18 cellular contexts compared by ENCODE assay signal in genomic region chr4:148163011-148163410, GRCh38.
"Had no signal": no experiment of that assay in that cellular context is flagged by ENCODE, and none has a peak within 500 bp of the region (broad histone marks: within the 10 kb centered on the region; RNA-seq: fewer than 3 reads in every experiment).

No MANE protein-coding gene starts in this region.

- DNase-seq: activated CD4-positive, alpha-beta T cell treated with anti-CD3 and anti-CD28 coated beads for 48 hours; activated CD4-positive, CD25-positive, alpha-beta regulatory T cell; activated CD8-positive, alpha-beta T cell treated with anti-CD3 and anti-CD28 coated beads for 36 hours; activated naive CD4-positive, alpha-beta T cell treated with Interleukin-2 at 50 U/mL for 16 hours; activated naive CD8-positive, alpha-beta T cell treated with anti-CD3 and anti-CD28 coated beads, Interleukin-2, amount 10 ng/mL, durations not matched to agents 7 days and 5 days; activated T-cell treated with anti-CD3 and anti-CD28 coated beads, Interleukin-2, amount 50 U/mL, for 1 hour; anterior cingulate cortex; brain microvascular endothelial cell; left cardiac atrium; upper lobe of right lung had no signal

- H3K4me3 ChIP-seq: coronary artery, esophagus muscularis mucosa, right atrium auricular region, SK-N-MC, suprapubic skin, upper lobe of right lung had no signal

- H3K27ac Mint-ChIP-seq: activated CD8-positive, alpha-beta T cell treated with anti-CD3 and anti-CD28 coated beads for 36 hours; activated naive CD8-positive, alpha-beta T cell treated with anti-CD3 and anti-CD28 coated beads, Interleukin-2, amount 10 ng/mL, durations not matched to agents 7 days and 5 days; activated T-helper 2 cell treated with anti-CD3 and anti-CD28 coated beads, Interferon-gamma antibody, Interleukin-2, Interleukin-4, amounts not matched to agents 10 μg/mL and 5 μg/mL and 100 μg/mL, durations not matched to agents 14 hours and 24 hours and 36 hours; progenitor cell of endocrine pancreas; stimulated activated naive CD8-positive, alpha-beta T cell treated with anti-CD3 and anti-CD28 coated beads, Interleukin-15, Interleukin-2, amounts not matched to agents 100 ng/mL and 50 ng/mL, for 24 hours had no signal

- H3K36me3 ChIP-seq: brain microvascular endothelial cell, esophagus muscularis mucosa, right atrium auricular region, suprapubic skin, upper lobe of right lung had no signal

- H3K9me3 Mint-ChIP-seq: activated CD8-positive, alpha-beta T cell treated with anti-CD3 and anti-CD28 coated beads for 36 hours; activated naive CD8-positive, alpha-beta T cell treated with anti-CD3 and anti-CD28 coated beads, Interleukin-2, amount 10 ng/mL, durations not matched to agents 7 days and 5 days; activated T-helper 2 cell treated with anti-CD3 and anti-CD28 coated beads, Interferon-gamma antibody, Interleukin-2, Interleukin-4, amounts not matched to agents 10 μg/mL and 5 μg/mL and 100 μg/mL, durations not matched to agents 14 hours and 24 hours and 36 hours had no signal

- H3K4me3 Mint-ChIP-seq: activated CD8-positive, alpha-beta T cell treated with anti-CD3 and anti-CD28 coated beads for 36 hours; activated naive CD8-positive, alpha-beta T cell treated with anti-CD3 and anti-CD28 coated beads, Interleukin-2, amount 10 ng/mL, durations not matched to agents 7 days and 5 days; stimulated activated naive CD8-positive, alpha-beta T cell treated with anti-CD3 and anti-CD28 coated beads, Interleukin-15, Interleukin-2, amounts not matched to agents 100 ng/mL and 50 ng/mL, for 24 hours had no signal

- ATAC-seq: activated CD8-positive, alpha-beta T cell treated with anti-CD3 and anti-CD28 coated beads for 36 hours; left cardiac atrium; upper lobe of right lung had no signal

- H3K27me3 ChIP-seq: brain microvascular endothelial cell, esophagus muscularis mucosa, right atrium auricular region, suprapubic skin, upper lobe of right lung had no signal

- H3K9me3 ChIP-seq: esophagus muscularis mucosa, right atrium auricular region, suprapubic skin, upper lobe of right lung had no signal

- H3K27ac ChIP-seq: brain microvascular endothelial cell, esophagus muscularis mucosa, right atrium auricular region, SK-N-MC, suprapubic skin, upper lobe of right lung had no signal

- H3K27me3 Mint-ChIP-seq: activated CD8-positive, alpha-beta T cell treated with anti-CD3 and anti-CD28 coated beads for 36 hours; activated naive CD8-positive, alpha-beta T cell treated with anti-CD3 and anti-CD28 coated beads, Interleukin-2, amount 10 ng/mL, durations not matched to agents 7 days and 5 days; progenitor cell of endocrine pancreas; stimulated activated naive CD8-positive, alpha-beta T cell treated with anti-CD3 and anti-CD28 coated beads, Interleukin-15, Interleukin-2, amounts not matched to agents 100 ng/mL and 50 ng/mL, for 24 hours had no signal
